3 cellular contexts compared by ENCODE assay signal in the genomic region with DNA sequence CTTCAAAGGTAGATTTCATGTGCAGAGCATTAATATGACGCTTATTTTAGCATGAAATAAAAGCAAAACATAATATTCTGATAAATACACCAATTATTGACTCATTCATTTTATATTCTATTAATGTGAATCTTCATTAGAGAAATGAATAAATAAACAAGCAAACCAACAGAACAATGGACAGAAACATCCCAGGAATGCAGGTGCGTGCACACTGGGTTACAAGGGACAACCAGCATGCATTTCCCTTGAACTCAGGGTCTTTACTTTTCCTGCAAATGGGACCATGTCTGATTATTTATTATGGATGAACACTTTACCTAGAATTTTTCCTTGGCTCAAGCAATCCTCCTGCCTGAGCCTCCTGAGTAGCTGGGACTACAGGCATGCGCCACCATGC.
TF ChIP-seq lines count a peak whose summit lies in the region.

No MANE protein-coding gene starts in this region.

TF ChIP-seq in GM23338, 12 proteins besides CTCF, POLR2A, EP300 and RAD21:
- no peak for TF ChIP-seq EZH2phosphoT487 (IDR thresholded peaks at IDR 0.05; ENCODE audit: unreplicated experiment)
- no peak for TF ChIP-seq JUNB (IDR thresholded peaks at IDR 0.05; ENCODE audit: unreplicated experiment)
- no peak for TF ChIP-seq POLR2AphosphoS5 (IDR thresholded peaks at IDR 0.05; ENCODE audit: low read depth)

TF ChIP-seq in Ishikawa, 13 proteins besides CTCF, POLR2A, EP300 and RAD21:
- TF ChIP-seq ZBTB7A (IDR thresholded peaks at IDR 0.05; ENCODE audit: low read depth) = no peak
- TF ChIP-seq TEAD4 (IDR thresholded peaks at IDR 0.05) = 0 out of 2 replicates have a peak, but pooled peaks have one; percentile 5
- no peak for TF ChIP-seq CREB1 (IDR thresholded peaks at IDR 0.05; ENCODE audit: low read depth)

TF ChIP-seq in H1, 55 proteins besides CTCF, POLR2A, EP300 and RAD21:
- TF ChIP-seq GABPA (IDR thresholded peaks at IDR 0.05; ENCODE audit: borderline replicate concordance, insufficient read depth, low read length) = no peak
- no peak for TF ChIP-seq KDM4A (IDR thresholded peaks at IDR 0.05; ENCODE audit: low read depth, low read length, severe bottlenecking)
- TF ChIP-seq EZH2 (IDR thresholded peaks at IDR 0.05; ENCODE audit: low read depth, low read length, severe bottlenecking) = no peak
- peak; percentile 92 for TF ChIP-seq TEAD4 (IDR thresholded peaks at IDR 0.05; ENCODE audit: low read depth, low read length)
- TF ChIP-seq POLR2AphosphoS5 (IDR thresholded peaks at IDR 0.05; ENCODE audit: low read depth, low read length) = no peak
